Comparison of ENCODE assay signal across 8 cellular contexts in the genomic region with DNA sequence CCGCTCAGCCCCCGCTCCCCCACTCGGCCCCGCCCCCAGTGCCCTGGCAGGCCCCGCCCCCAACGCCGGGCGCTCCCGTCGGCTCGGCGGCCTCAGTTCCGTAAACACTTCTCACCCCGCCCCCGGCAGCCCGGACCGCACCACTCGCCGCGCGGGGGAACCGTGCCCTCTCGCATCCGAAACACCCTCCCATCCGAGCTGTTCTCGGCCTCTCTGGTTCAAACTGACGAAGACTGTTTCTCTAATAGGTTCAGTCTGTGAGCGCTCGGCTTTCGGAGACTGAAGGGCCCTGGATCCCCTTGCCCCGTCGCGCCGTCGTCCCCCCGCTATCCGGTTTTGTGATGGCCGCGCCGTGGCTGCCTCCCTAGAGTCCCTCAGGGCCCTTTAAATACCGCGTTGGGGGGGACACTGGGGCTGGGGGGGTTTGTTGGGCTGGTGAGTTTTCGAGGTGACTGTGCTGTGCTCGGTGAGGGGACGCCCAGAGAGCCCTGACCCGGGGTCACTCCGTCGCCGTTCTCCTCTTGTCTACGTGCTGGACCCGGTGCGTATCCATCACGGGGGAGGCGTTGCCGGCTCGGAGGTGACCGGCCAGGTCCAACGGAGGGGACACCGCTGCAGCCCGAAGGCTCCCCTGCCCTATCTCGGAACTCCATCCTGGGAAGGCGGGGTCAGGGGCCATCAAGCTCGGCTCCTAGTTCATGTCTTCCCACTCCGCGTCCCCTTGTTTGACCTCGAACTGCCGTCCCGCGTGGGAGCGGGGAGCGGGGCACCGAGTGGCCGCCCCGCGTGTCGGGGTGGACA. TPM values are rescaled to one million over a fixed set of nuclear protein-coding genes. Genes with fewer than 3 reads are reported as not detected.
DNase-seq lines count a peak whose midpoint lies in the region; ATAC-seq and TF ChIP-seq lines count a peak whose summit lies in the region.

A gene (plus strand): TSS at position 333 of the 801 bp plus-strand sequence. CDS start 8,343 bp downstream, outside the sequence.

- H3K4me3 ChIP-seq in H7 (ENCODE audit: insufficient read depth, low read depth, low read length) (peak within 1 kb of the TSS; percentile 81), SK-N-MC (peak within 1 kb of the TSS; percentile 93), gastroesophageal sphincter (peak within 1 kb of the TSS; percentile 71 to 83), neutrophil (ENCODE audit: low read depth in 1 of 2, low read length in 1 of 2) (peak within 1 kb of the TSS; percentile 95 to 97), subcutaneous abdominal adipose tissue (ENCODE audit: low read depth in 1 of 5, low read length in 5 of 5) (peak within 1 kb of the TSS; percentile 94 to 99 (median 98))

- H3K27ac Mint-ChIP-seq in activated naive CD4-positive, alpha-beta T cell treated with anti-CD3 and anti-CD28 coated beads, Interleukin-2, amount 10 ng/mL, durations not matched to agents 7 days and 5 days = peak within 1 kb of the TSS; percentile 99

- peaks cover 9% of the 10 kb centered on the region for H3K36me3 Mint-ChIP-seq in activated naive CD4-positive, alpha-beta T cell treated with anti-CD3 and anti-CD28 coated beads, Interleukin-2, amount 10 ng/mL, durations not matched to agents 7 days and 5 days

- H3K27ac ChIP-seq in SK-N-MC (peak within 1 kb of the TSS; percentile 97), gastroesophageal sphincter (peak within 1 kb of the TSS; percentile 88 to 95 (median 94)), neutrophil (peak within 1 kb of the TSS; percentile 99), subcutaneous abdominal adipose tissue (ENCODE audit: low read depth, low read length) (peak within 1 kb of the TSS; percentile 97)

- H3K9ac ChIP-seq in SK-N-MC (ENCODE audit: insufficient read length) (peak within 1 kb of the TSS; percentile 97), subcutaneous abdominal adipose tissue (ENCODE audit: low read length in 5 of 5) (peak within 1 kb of the TSS; percentile 5 to 90 (median 86))

- H3K27me3 ChIP-seq in H7 (ENCODE audit: control insufficient read depth, insufficient read depth, low read length) (no peaks in the 10 kb centered on the region), gastroesophageal sphincter (no peaks in the 10 kb centered on the region), neutrophil (no peaks in the 10 kb centered on the region), subcutaneous abdominal adipose tissue (ENCODE audit: control insufficient read depth in 5 of 5, insufficient read depth in 4 of 5, low read length in 5 of 5) (no peaks in the 10 kb centered on the region)

- H3K36me3 ChIP-seq in H7 (replicated peaks; ENCODE audit: control insufficient read depth, insufficient read depth, low read length) (no peaks in the 10 kb centered on the region), SK-N-MC (ENCODE audit: insufficient read depth, low read length) (no peaks in the 10 kb centered on the region), gastroesophageal sphincter (no peaks in the 10 kb centered on the region), neutrophil (peaks cover 7% of the 10 kb centered on the region), subcutaneous abdominal adipose tissue (ENCODE audit: control insufficient read depth in 5 of 5, insufficient read depth in 5 of 5, low read length in 5 of 5) (peaks cover 0 to 3% (median 2%) of the 10 kb centered on the region in 5 donors)

- DNase-seq in EH (ENCODE audit: low read depth) (peak; percentile 76), H7 (peak; percentile 95), M059J (ENCODE audit: low read depth) (peak; percentile 71), SK-N-MC (ENCODE audit: low read depth, low spot score) (no peak)
- DNase-seq in activated naive CD4-positive, alpha-beta T cell treated with anti-CD3 and anti-CD28 coated beads, Interleukin-2, amount 10 ng/mL, durations not matched to agents 7 days and 5 days = peak; percentile 92

- peak within 1 kb of the TSS; percentile 89 for H3K4me3 Mint-ChIP-seq in activated naive CD4-positive, alpha-beta T cell treated with anti-CD3 and anti-CD28 coated beads, Interleukin-2, amount 10 ng/mL, durations not matched to agents 7 days and 5 days

- TF ChIP-seq EP300 in gastroesophageal sphincter (IDR thresholded peaks at IDR 0.05) = no peak

- H3K9me3 ChIP-seq in SK-N-MC (ENCODE audit: low read depth, low read length) (no peaks in the 10 kb centered on the region), gastroesophageal sphincter (no peaks in the 10 kb centered on the region), neutrophil (no peaks in the 10 kb centered on the region), subcutaneous abdominal adipose tissue (ENCODE audit: control insufficient read depth in 5 of 5, low read length in 5 of 5) (no peaks in the 10 kb centered on the region)

- peak; percentile 43 to 71 for TF ChIP-seq POLR2A in gastroesophageal sphincter (IDR thresholded peaks at IDR 0.05)

- no CpG with 5 or more reads among the region's 76 CpGs for WGBS in gastroesophageal sphincter (ENCODE audit: low coverage in 1 of 2), 2 donors

- TF ChIP-seq CTCF in gastroesophageal sphincter (IDR thresholded peaks at IDR 0.05) (no peak), neutrophil (IDR thresholded peaks at IDR 0.05) (no peak)

- peaks cover 62% of the 10 kb centered on the region for H3K4me1 Mint-ChIP-seq in activated naive CD4-positive, alpha-beta T cell treated with anti-CD3 and anti-CD28 coated beads, Interleukin-2, amount 10 ng/mL, durations not matched to agents 7 days and 5 days

- CTCF ChIA-PET in activated naive CD4-positive, alpha-beta T cell treated with anti-CD3 and anti-CD28 coated beads, Interleukin-2, amount 10 ng/mL, durations not matched to agents 7 days and 5 days (lab: Charles Lee) = interaction anchor here (0.7 to 3.7 kb wide), 4 partner anchors 18 to 76 kb away, joined by 3 to 20 read pairs (median 8); no protein-coding TSS in a partner anchor

- no peaks in the 10 kb centered on the region for H3K27me3 Mint-ChIP-seq in activated naive CD4-positive, alpha-beta T cell treated with anti-CD3 and anti-CD28 coated beads, Interleukin-2, amount 10 ng/mL, durations not matched to agents 7 days and 5 days

- H3K9me3 Mint-ChIP-seq in activated naive CD4-positive, alpha-beta T cell treated with anti-CD3 and anti-CD28 coated beads, Interleukin-2, amount 10 ng/mL, durations not matched to agents 7 days and 5 days = no peaks in the 10 kb centered on the region

- ATAC-seq in gastroesophageal sphincter = peak; percentile 88

- H3K4me1 ChIP-seq in gastroesophageal sphincter = peaks cover 2 to 71% (median 18%) of the 10 kb centered on the region in 3 donors
- H3K4me1 ChIP-seq in neutrophil (ENCODE audit: control insufficient read depth in 1 of 2, insufficient read depth in 1 of 2, low read depth in 1 of 2, low read length in 1 of 2) = peaks cover 55 to 63% of the 10 kb centered on the region in 2 experiments
- H3K4me1 ChIP-seq in subcutaneous abdominal adipose tissue (ENCODE audit: control insufficient read depth in 5 of 5, insufficient read depth in 5 of 5, low read length in 5 of 5) = peaks cover 13 to 56% (median 53%) of the 10 kb centered on the region in 5 donors

RNA-seq across cellular contexts. Expression of the gene that starts here (rescaled TPM):
- total RNA-seq in H7 (2014; rRNA removed; shearing (Covaris generic)) = 6.9 and 8.3 TPM in 2 replicates
- 15.8 and 30.1 TPM in 2 replicates for total RNA-seq in M059J (2014; rRNA removed; shearing (Covaris generic))
- total RNA-seq in gastroesophageal sphincter = 10 to 100 TPM; 35.4 to 59.8 (median 41.5) TPM
